In genomic region chr2:237874585-237875161, GRCh38 we compare ENCODE assay signal across 12 cellular contexts. TPM values are rescaled to one million over a fixed set of nuclear protein-coding genes. Genes with fewer than 3 reads are reported as not detected.
DNase-seq lines count a peak whose midpoint lies in the region; ATAC-seq, FAIRE-seq and TF ChIP-seq lines count a peak whose summit lies in the region.
"Had no signal": no experiment of that assay in that cellular context is flagged by ENCODE, and none has a peak within 500 bp of the region (broad histone marks: within the 10 kb centered on the region; RNA-seq: fewer than 3 reads in every experiment).

No MANE protein-coding gene starts in this region.

- H3K4me1 Mint-ChIP-seq in naive thymus-derived CD4-positive, alpha-beta T cell = peaks cover 0 to 12% (median 8%) of the 10 kb centered on the region in 7 donors
- peaks cover 7% of the 10 kb centered on the region for H3K4me1 Mint-ChIP-seq in WTC11

- DNase-seq in HepG2 (ENCODE audit: low spot score) (no peak), right lobe of liver (no peak), cardiac fibroblast (ENCODE audit: low read depth in 2 of 2) (peak; percentile 66 to 72), mesenteric fat pad (ENCODE audit: low spot score) (peak; percentile 81), NCI-H2081 (lab: John Stamatoyannopoulos, UW) (no peak), WTC11 (ENCODE audit: low spot score) (no peak), NCI-H146 treated with DMSO at 0.1 percent for 48 hours (lab: John Stamatoyannopoulos, UW; ENCODE audit: unreplicated experiment) (no peak)
- DNase-seq in naive thymus-derived CD4-positive, alpha-beta T cell = no peak
- DNase-seq: NCI-H2227 treated with DMSO at 0.1 percent for 48 hours had no signal

- POLR2A ChIA-PET in HepG2 (lab: Yijun Ruan, JAX) = no interaction called here
- POLR2A ChIA-PET in naive thymus-derived CD4-positive, alpha-beta T cell (lab: Charles Lee) = interaction anchor here (1.0 kb wide), 1 partner anchor 328 kb away, joined by 3 read pairs; no protein-coding TSS in a partner anchor
- POLR2A ChIA-PET in WTC11 (lab: Charles Lee) = no interaction called here

- BruUV-seq in HepG2 (replicated peaks; lab: Mats Ljungman, UMichigan) = no TSS peak

- H3K36me3 ChIP-seq in HepG2 (replicated peaks in 1 of 2; ENCODE audit: control insufficient read depth in 1 of 2, insufficient read depth in 2 of 2, low read length in 2 of 2) (no peaks in the 10 kb centered on the region), right lobe of liver (no peaks in the 10 kb centered on the region)
- H3K36me3 ChIP-seq in naive thymus-derived CD4-positive, alpha-beta T cell (ENCODE audit: control insufficient read depth in 2 of 3, insufficient read depth in 3 of 3, low read length in 3 of 3) = no peaks in the 10 kb centered on the region

- no peak overlapping the region for H2AFZ ChIP-seq in HepG2 (ENCODE audit: low read length)

- FAIRE-seq in HepG2 (lab: Jason Lieb, UNC) = no peak

- no peaks in the 10 kb centered on the region; the same call in 1 of the 2 replicates for H4K20me1 ChIP-seq in HepG2 (ENCODE audit: insufficient read depth, low read length)

- TF ChIP-seq RAD21 in HepG2 (CRISPR knock-in tag; IDR thresholded peaks at IDR 0.05) = no peak

- H3K9me3 ChIP-seq in HepG2 (ENCODE audit: low read length) (no peaks in the 10 kb centered on the region), right lobe of liver (no peaks in the 10 kb centered on the region)
- H3K9me3 ChIP-seq in naive thymus-derived CD4-positive, alpha-beta T cell (ENCODE audit: control insufficient read depth in 2 of 3, low read length in 3 of 3) = no peaks in the 10 kb centered on the region

- WGBS in HepG2 (ENCODE audit: low lambda C conversion rate) = 28% methylated on average over 6 of the region's 7 CpGs
- WGBS in right lobe of liver (ENCODE audit: insufficient coverage, low coverage, low lambda C conversion rate, missing lambda C conversion rate) = 88% methylated on average over 6 of the region's 7 CpGs

- in situ Hi-C loops in HepG2 (cut with HindIII; ENCODE audit: extremely low pct_ligation_motif_present, low pct_unique_long_range_greater_than_20kb) = no loop called here

- H3K9me3 Mint-ChIP-seq in naive thymus-derived CD4-positive, alpha-beta T cell = no peaks in the 10 kb centered on the region
- no peaks in the 10 kb centered on the region for H3K9me3 Mint-ChIP-seq in WTC11
- H3K9me3 Mint-ChIP-seq: activated T-cell treated with anti-CD3 and anti-CD28 coated beads, Interleukin-2, amount 50 U/mL, for 24 hours; IgD-negative memory B cell; T-helper 1 cell treated with Interleukin-12 subunit alpha and Interleukin-12 subunit beta and Interleukin-4 antibody, amounts not matched to agents 30 μg/mL and 1 μg/mL, for 36 hours had no signal

- peaks cover 0 to 1% (median 0%) of the 10 kb centered on the region in 5 donors for H3K36me3 Mint-ChIP-seq in naive thymus-derived CD4-positive, alpha-beta T cell
- H3K36me3 Mint-ChIP-seq in WTC11 = no peaks in the 10 kb centered on the region
- H3K36me3 Mint-ChIP-seq: IgD-negative memory B cell had no signal

- H3K27ac Mint-ChIP-seq in naive thymus-derived CD4-positive, alpha-beta T cell = no peak overlapping the region
- H3K27ac Mint-ChIP-seq in WTC11 = no peak overlapping the region
- H3K27ac Mint-ChIP-seq: activated T-cell treated with anti-CD3 and anti-CD28 coated beads, Interleukin-2, amount 50 U/mL, for 24 hours; IgD-negative memory B cell; T-helper 1 cell treated with Interleukin-12 subunit alpha and Interleukin-12 subunit beta and Interleukin-4 antibody, amounts not matched to agents 30 μg/mL and 1 μg/mL, for 36 hours had no signal

- ATAC-seq in HepG2 = no peak
- ATAC-seq in right lobe of liver = no peak
- ATAC-seq in naive thymus-derived CD4-positive, alpha-beta T cell = no peak
- ATAC-seq in WTC11 = no peak

- H3K4me2 ChIP-seq in HepG2 (ENCODE audit: low read depth, low read length) = no peak overlapping the region

- TF ChIP-seq EP300 in HepG2 (IDR thresholded peaks at IDR 0.05; ENCODE audit: low read depth in 2 of 2, low read length in 2 of 2) = no peak
- no peak for TF ChIP-seq EP300 in HepG2 (CRISPR knock-in tag; IDR thresholded peaks at IDR 0.05; ENCODE audit: borderline replicate concordance)

- H3K27me3 Mint-ChIP-seq in naive thymus-derived CD4-positive, alpha-beta T cell = peaks cover 0 to 15% (median 13%) of the 10 kb centered on the region in 5 donors
- no peaks in the 10 kb centered on the region for H3K27me3 Mint-ChIP-seq in WTC11 (ENCODE audit: low read depth)

- H3K4me3 ChIP-seq in HepG2 (replicated peaks in 1 of 3; ENCODE audit: insufficient read depth in 1 of 3, low read depth in 2 of 3, low read length in 3 of 3) (no peak overlapping the region), right lobe of liver (no peak overlapping the region), cardiac fibroblast (replicated peaks in 1 of 2; ENCODE audit: low read depth in 2 of 2, low read length in 2 of 2) (no peak overlapping the region)
- H3K4me3 ChIP-seq in naive thymus-derived CD4-positive, alpha-beta T cell (ENCODE audit: low read length) = no peak overlapping the region

- intact Hi-C loops in HepG2 (cut with micrococcal nuclease; ENCODE audit: unreplicated experiment) = no loop called here
- intact Hi-C loops in right lobe of liver (cut with DNase I) = no loop called here
- intact Hi-C loops in naive thymus-derived CD4-positive, alpha-beta T cell (cut with micrococcal nuclease) = no loop called here

- H3K27me3 ChIP-seq in HepG2 (ENCODE audit: control insufficient read depth in 1 of 2, insufficient read depth in 2 of 2, low read length in 2 of 2) (peaks cover 22 to 89% of the 10 kb centered on the region in 2 experiments), right lobe of liver (no peaks in the 10 kb centered on the region)
- no peaks in the 10 kb centered on the region for H3K27me3 ChIP-seq in naive thymus-derived CD4-positive, alpha-beta T cell (ENCODE audit: control insufficient read depth in 2 of 2, insufficient read depth in 2 of 2, low read length in 2 of 2)

- H3K4me3 Mint-ChIP-seq in naive thymus-derived CD4-positive, alpha-beta T cell = no peak overlapping the region
- no peak overlapping the region for H3K4me3 Mint-ChIP-seq in WTC11
- H3K4me3 Mint-ChIP-seq: activated T-cell treated with anti-CD3 and anti-CD28 coated beads, Interleukin-2, amount 50 U/mL, for 24 hours; IgD-negative memory B cell; T-helper 1 cell treated with Interleukin-12 subunit alpha and Interleukin-12 subunit beta and Interleukin-4 antibody, amounts not matched to agents 30 μg/mL and 1 μg/mL, for 36 hours had no signal

- CTCF ChIA-PET in HepG2 (lab: Yijun Ruan, JAX; ENCODE audit: low intra/inter-chr PET ratio, low total read pairs) (no interaction called here), WTC11 (lab: Charles Lee) (interaction anchor here (3.1 kb wide), 1 partner anchor 49 kb away, joined by 11 read pairs; no protein-coding TSS in a partner anchor)
- CTCF ChIA-PET in naive thymus-derived CD4-positive, alpha-beta T cell (lab: Charles Lee) = no interaction called here

- H3K27ac ChIP-seq in HepG2 (ENCODE audit: extremely low read length, insufficient read depth, low read length) = no peak overlapping the region
- H3K27ac ChIP-seq in right lobe of liver = no peak overlapping the region
- H3K27ac ChIP-seq in naive thymus-derived CD4-positive, alpha-beta T cell (ENCODE audit: low read depth, low read length) = no peak overlapping the region

- H3K9ac ChIP-seq in HepG2 (ENCODE audit: insufficient read depth, low read depth, low read length) = no peak overlapping the region

- TF ChIP-seq CTCF in HepG2 (CRISPR knock-in tag; IDR thresholded peaks at IDR 0.05) (no peak), right lobe of liver (IDR thresholded peaks at IDR 0.05) (no peak), cardiac fibroblast (IDR thresholded peaks at IDR 0.05; ENCODE audit: low read depth, low read length) (no peak), WTC11 (IDR thresholded peaks at IDR 0.05) (no peak)

- H3K4me1 ChIP-seq in HepG2 (ENCODE audit: insufficient read depth, low read length) (peaks cover 18% of the 10 kb centered on the region), right lobe of liver (no peaks in the 10 kb centered on the region)
- H3K4me1 ChIP-seq in naive thymus-derived CD4-positive, alpha-beta T cell (ENCODE audit: control insufficient read depth in 2 of 2, insufficient read depth in 2 of 2, low read length in 2 of 2) = peaks cover 0 to 4% of the 10 kb centered on the region in 2 donors

- H3K79me2 ChIP-seq in HepG2 (ENCODE audit: insufficient read depth, low read length) = no peaks in the 10 kb centered on the region

- TF ChIP-seq POLR2A in HepG2 (IDR thresholded peaks at IDR 0.05; ENCODE audit: insufficient read depth in 1 of 2, low read depth in 2 of 2, low read length in 2 of 2) = no peak
- no peak for TF ChIP-seq POLR2A in right lobe of liver (IDR thresholded peaks at IDR 0.05)

RNA-seq across cellular contexts. Expression of gene RAMP1, which starts 15.2 kb away (rescaled TPM):
- total RNA-seq in HepG2 (2016; rRNA removed; fragmentation: Illumina TruSeq; extraction: Trizol) (0.29 TPM in 1 of 2 replicates, not detected in the other), right lobe of liver (10 to 100 TPM; 10.1 to 75.2 (median 37.5) TPM), mesenteric fat pad (21.8 TPM), WTC11 (2021) (0.62 to 1.2 TPM (median 1.0 TPM) in 3 replicates)
- total RNA-seq in HepG2 (2016; cell fraction: cytosol; rRNA removed; fragmentation: Illumina TruSeq; extraction: Trizol; ENCODE audit: low read depth) = not detected in 2 replicates
- total RNA-seq in HepG2 (2016; cell fraction: insoluble cytoplasmic fraction; rRNA removed; fragmentation: Illumina TruSeq; extraction: Trizol) = 0.17 TPM in 1 of 2 replicates, not detected in the other
- total RNA-seq in HepG2 (2016; cell fraction: membrane; rRNA removed; fragmentation: Illumina TruSeq; extraction: Trizol) = 0.19 TPM in 1 of 2 replicates, not detected in the other
- total RNA-seq in HepG2 (2016; cell fraction: nucleus; rRNA removed; fragmentation: Illumina TruSeq; extraction: Trizol) = not detected in 2 replicates
- polyA plus RNA-seq in HepG2 (2011; rRNA removed) = 0.61 and 1.9 TPM in 2 replicates
- polyA plus RNA-seq in HepG2 (2011; cell fraction: cytosol; rRNA removed) = 0.83 and 1.1 TPM in 2 replicates
- 0.68 and 1.2 TPM in 2 replicates for polyA plus RNA-seq in HepG2 (2011; cell fraction: nucleus; rRNA removed)
- 0.19 and 1.2 TPM in 2 replicates for polyA plus RNA-seq in HepG2 (2012)
- 0.24 TPM in 1 of 2 replicates, not detected in the other for polyA plus RNA-seq in HepG2 (2016; cell fraction: cytosol; fragmentation: Illumina TruSeq; extraction: Trizol; ENCODE audit: low read depth)
- not detected in 2 replicates for polyA plus RNA-seq in HepG2 (2016; cell fraction: insoluble cytoplasmic fraction; fragmentation: Illumina TruSeq; extraction: Trizol; ENCODE audit: low read depth)
- polyA plus RNA-seq in HepG2 (2016; cell fraction: membrane; fragmentation: Illumina TruSeq; extraction: Trizol; ENCODE audit: low read depth) = not detected in 2 replicates
- 0.85 and 1.1 TPM in 2 replicates for polyA plus RNA-seq in HepG2 (2016; cell fraction: nucleus; fragmentation: Illumina TruSeq; extraction: Trizol; ENCODE audit: insufficient read depth, low read depth)
- polyA minus RNA-seq in HepG2 (2011; rRNA and poly(A)+ RNA removed; ENCODE audit: low replicate concordance) = not detected in 2 replicates
- not detected in 2 replicates for polyA minus RNA-seq in HepG2 (2011; cell fraction: cytosol; rRNA and poly(A)+ RNA removed)
- not detected in 2 replicates for polyA minus RNA-seq in HepG2 (2011; cell fraction: nucleus; rRNA and poly(A)+ RNA removed)
- total RNA-seq in naive thymus-derived CD4-positive, alpha-beta T cell = 10 to 100 TPM in 1 of 5 experiments, 1 to 10 TPM in 1, under 1 TPM in 2, not detected in 1; 0.59 to 13.2 (median 0.95) TPM
- polyA plus RNA-seq in naive thymus-derived CD4-positive, alpha-beta T cell = 1 to 10 TPM in 1 of 2 donors, under 1 TPM in 1; 0.52 to 1.9 TPM
- polyA plus RNA-seq: IgD-negative memory B cell had no signal

Comparison
In these comparisons a context has a peak if more than half of its experiments do, and no peak if none do; other contexts are left out.
1. DNase-seq: peak in cardiac fibroblast (2 of 2) and mesenteric fat pad (single experiment); none in HepG2 (single experiment), right lobe of liver (0 of 3), naive thymus-derived CD4-positive, alpha-beta T cell (0 of 9), NCI-H2081 (0 of 2), WTC11 (single experiment) and NCI-H146 treated with DMSO at 0.1 percent for 48 hours (single experiment).